Comparison of ENCODE assay signal across 1 cellular context in genomic region chr4:118398226-118399090, GRCh38.
TF ChIP-seq lines count a peak whose summit lies in the region.

No MANE protein-coding gene starts in this region.

TF ChIP-seq in IMR-90, 13 proteins besides CTCF, POLR2A, EP300 and RAD21 (continued from another document):
- TF ChIP-seq CEBPB (IDR thresholded peaks at IDR 0.05; ENCODE audit: low read depth, low read length) (no peak), SMC3 (IDR thresholded peaks at IDR 0.05; ENCODE audit: low read depth, low read length) (no peak), MAFK (IDR thresholded peaks at IDR 0.05; ENCODE audit: low read depth, low read length) (no peak), RCOR1 (IDR thresholded peaks at IDR 0.05; ENCODE audit: insufficient replicate concordance, low read length) (no peak), RFX5 (IDR thresholded peaks at IDR 0.05; ENCODE audit: low read depth, low read length) (no peak)
